Comparison of ENCODE assay signal across 8 cellular contexts in genomic region chr22:19854778-19855503, GRCh38. TPM values are rescaled to one million over a fixed set of nuclear protein-coding genes. Genes with fewer than 3 reads are reported as not detected.
DNase-seq lines count a peak whose midpoint lies in the region; ATAC-seq, FAIRE-seq and TF ChIP-seq lines count a peak whose summit lies in the region.

A gene with protein sequence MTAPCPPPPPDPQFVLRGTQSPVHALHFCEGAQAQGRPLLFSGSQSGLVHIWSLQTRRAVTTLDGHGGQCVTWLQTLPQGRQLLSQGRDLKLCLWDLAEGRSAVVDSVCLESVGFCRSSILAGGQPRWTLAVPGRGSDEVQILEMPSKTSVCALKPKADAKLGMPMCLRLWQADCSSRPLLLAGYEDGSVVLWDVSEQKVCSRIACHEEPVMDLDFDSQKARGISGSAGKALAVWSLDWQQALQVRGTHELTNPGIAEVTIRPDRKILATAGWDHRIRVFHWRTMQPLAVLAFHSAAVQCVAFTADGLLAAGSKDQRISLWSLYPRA (minus strand): TSS chr22:19854874. CDS start chr22:19821355, 33,519 bp downstream.
A gene with protein sequence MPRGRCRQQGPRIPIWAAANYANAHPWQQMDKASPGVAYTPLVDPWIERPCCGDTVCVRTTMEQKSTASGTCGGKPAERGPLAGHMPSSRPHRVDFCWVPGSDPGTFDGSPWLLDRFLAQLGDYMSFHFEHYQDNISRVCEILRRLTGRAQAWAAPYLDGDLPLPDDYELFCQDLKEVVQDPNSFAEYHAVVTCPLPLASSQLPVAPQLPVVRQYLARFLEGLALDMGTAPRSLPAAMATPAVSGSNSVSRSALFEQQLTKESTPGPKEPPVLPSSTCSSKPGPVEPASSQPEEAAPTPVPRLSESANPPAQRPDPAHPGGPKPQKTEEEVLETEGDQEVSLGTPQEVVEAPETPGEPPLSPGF (minus strand): TSS chr22:19854874. CDS start chr22:19852261, 2,613 bp downstream.

- H3K27ac Mint-ChIP-seq in CD4-positive, CD25-positive, alpha-beta regulatory T cell: peak within 1 kb of the TSS; percentile 91 to 97 (median 95)
- peak within 1 kb of the TSS; percentile 96 for H3K27ac Mint-ChIP-seq in dendritic cell treated with granulocyte-macrophage colony-stimulating factor and Interleukin-4, amounts not matched to agents 40 ng/mL and 50 ng/mL, for 4 days

- H4K20me1 ChIP-seq in HepG2 (ENCODE audit: insufficient read depth, low read length): peaks cover 9% of the 10 kb centered on the region

- H3K4me1 Mint-ChIP-seq in CD4-positive, CD25-positive, alpha-beta regulatory T cell: peaks cover 15 to 68% (median 46%) of the 10 kb centered on the region in 4 donors
- H3K4me1 Mint-ChIP-seq in dendritic cell treated with granulocyte-macrophage colony-stimulating factor and Interleukin-4, amounts not matched to agents 40 ng/mL and 50 ng/mL, for 4 days (ENCODE audit: low read depth): peaks cover 42% of the 10 kb centered on the region

- H3K4me2 ChIP-seq in HepG2 (ENCODE audit: low read depth, low read length): peak within 1 kb of the TSS; percentile 98

- peaks cover 45% of the 10 kb centered on the region for H3K4me1 ChIP-seq in CD4-positive, CD25-positive, alpha-beta regulatory T cell (ENCODE audit: control insufficient read depth, insufficient read depth, low read length, poor library complexity, severe bottlenecking)
- peaks cover 45% of the 10 kb centered on the region for H3K4me1 ChIP-seq in HepG2 (ENCODE audit: insufficient read depth, low read length)

- TF ChIP-seq CTCF in HepG2 (CRISPR knock-in tag; IDR thresholded peaks at IDR 0.05): peak; percentile 69

- no peaks in the 10 kb centered on the region for H3K9me3 ChIP-seq in CD4-positive, CD25-positive, alpha-beta regulatory T cell (ENCODE audit: control insufficient read depth in 2 of 2, low read length in 2 of 2)
- H3K9me3 ChIP-seq in HepG2 (ENCODE audit: low read length): no peaks in the 10 kb centered on the region

- peak within 1 kb of the TSS; percentile 95 for H3K9ac ChIP-seq in HepG2 (ENCODE audit: insufficient read depth, low read depth, low read length)

- H3K9me3 Mint-ChIP-seq in CD4-positive, CD25-positive, alpha-beta regulatory T cell: peaks cover 0 to 1% (median 0%) of the 10 kb centered on the region in 7 donors
- no peaks in the 10 kb centered on the region for H3K9me3 Mint-ChIP-seq in dendritic cell treated with granulocyte-macrophage colony-stimulating factor and Interleukin-4, amounts not matched to agents 40 ng/mL and 50 ng/mL, for 4 days

- intact Hi-C loops in dendritic cell treated with granulocyte-macrophage colony-stimulating factor and Interleukin-4, amounts not matched to agents 40 ng/mL and 50 ng/mL, for 4 days (cut with micrococcal nuclease): no loop called here
- intact Hi-C loops in HepG2 (cut with micrococcal nuclease; ENCODE audit: unreplicated experiment): loop anchor here (1.0 kb wide), 1 partner anchor 26 kb away; no protein-coding TSS in a partner anchor

- peak; percentile 96 to 97 for TF ChIP-seq POLR2A in HepG2 (IDR thresholded peaks at IDR 0.05; ENCODE audit: insufficient read depth in 1 of 2, low read depth in 2 of 2, low read length in 2 of 2)

- peak within 1 kb of the TSS; percentile 93 to 99 (median 97) for H3K4me3 Mint-ChIP-seq in CD4-positive, CD25-positive, alpha-beta regulatory T cell
- H3K4me3 Mint-ChIP-seq in dendritic cell treated with granulocyte-macrophage colony-stimulating factor and Interleukin-4, amounts not matched to agents 40 ng/mL and 50 ng/mL, for 4 days: peak within 1 kb of the TSS; percentile 93

- peak; percentile 65; the same call in 1 of the 2 replicates for TF ChIP-seq RAD21 in HepG2 (CRISPR knock-in tag; IDR thresholded peaks at IDR 0.05)

- peak; percentile 63 for FAIRE-seq in HepG2 (lab: Jason Lieb, UNC)

- peak within 1 kb of the TSS; percentile 74 for H3K4me3 ChIP-seq in CD4-positive, CD25-positive, alpha-beta regulatory T cell (ENCODE audit: low read depth, low read length)
- peak within 1 kb of the TSS; percentile 70 to 96 (median 94) for H3K4me3 ChIP-seq in HepG2 (replicated peaks in 1 of 3; ENCODE audit: insufficient read depth in 1 of 3, low read depth in 2 of 3, low read length in 3 of 3)

- H3K27me3 Mint-ChIP-seq in CD4-positive, CD25-positive, alpha-beta regulatory T cell: no peaks in the 10 kb centered on the region
- H3K27me3 Mint-ChIP-seq in dendritic cell treated with granulocyte-macrophage colony-stimulating factor and Interleukin-4, amounts not matched to agents 40 ng/mL and 50 ng/mL, for 4 days: no peaks in the 10 kb centered on the region

- peak; percentile 94 to 97 (median 94) for DNase-seq in CD4-positive, CD25-positive, alpha-beta regulatory T cell
- DNase-seq in NCI-H748 (lab: John Stamatoyannopoulos, UW; ENCODE audit: unreplicated experiment): peak; percentile 96
- DNase-seq in activated CD4-positive, alpha-beta T cell treated with anti-CD3 and anti-CD28 coated beads, Interleukin-2, amount 50 U/mL, for 24 hours (ENCODE audit: low read depth in 1 of 2, low spot score in 1 of 2): peak; percentile 91
- peak; percentile 90 for DNase-seq in HepG2 (ENCODE audit: low spot score)
- peak; percentile 92 to 94 for DNase-seq in stimulated activated CD4-positive, alpha-beta T cell treated with anti-CD3 and anti-CD28 coated beads, Interleukin-2, amount 100 ng/mL, for 48 hours

- H3K27me3 ChIP-seq in CD4-positive, CD25-positive, alpha-beta regulatory T cell (ENCODE audit: control insufficient read depth, insufficient read depth, low read length): no peaks in the 10 kb centered on the region
- no peaks in the 10 kb centered on the region; a peak in 1 of 5 replicates for H3K27me3 ChIP-seq in HepG2 (ENCODE audit: control insufficient read depth in 1 of 2, insufficient read depth in 2 of 2, low read length in 2 of 2)

- 0 out of 4 replicates have a peak, but pooled peaks of 1 of the 2 experiments have one; percentile 7 for TF ChIP-seq EP300 in HepG2 (IDR thresholded peaks at IDR 0.05; ENCODE audit: low read depth in 2 of 2, low read length in 2 of 2)
- peak; percentile 48 for TF ChIP-seq EP300 in HepG2 (CRISPR knock-in tag; IDR thresholded peaks at IDR 0.05; ENCODE audit: borderline replicate concordance)

- TSS peak; percentile 73 for BruUV-seq in HepG2 (replicated peaks; lab: Mats Ljungman, UMichigan)

- peaks cover 4% of the 10 kb centered on the region for H3K36me3 Mint-ChIP-seq in CD4-positive, CD25-positive, alpha-beta regulatory T cell
- peaks cover 51% of the 10 kb centered on the region for H3K36me3 Mint-ChIP-seq in dendritic cell treated with granulocyte-macrophage colony-stimulating factor and Interleukin-4, amounts not matched to agents 40 ng/mL and 50 ng/mL, for 4 days (ENCODE audit: low read depth)

- peaks cover 44% of the 10 kb centered on the region for H3K79me2 ChIP-seq in HepG2 (ENCODE audit: insufficient read depth, low read length)

- CTCF ChIA-PET in HepG2 (lab: Yijun Ruan, JAX; ENCODE audit: low intra/inter-chr PET ratio, low total read pairs): no interaction called here

- WGBS in HepG2 (ENCODE audit: low lambda C conversion rate): 0% methylated on average over 4 of the region's 81 CpGs

- H3K27ac ChIP-seq in CD4-positive, CD25-positive, alpha-beta regulatory T cell (ENCODE audit: insufficient read depth, low read length, poor library complexity, severe bottlenecking): peak within 1 kb of the TSS; percentile 86
- peak within 1 kb of the TSS; percentile 99 for H3K27ac ChIP-seq in HepG2 (ENCODE audit: extremely low read length, insufficient read depth, low read length)

- H2AFZ ChIP-seq in HepG2 (ENCODE audit: low read length): no peak within 1 kb of the TSS

- POLR2A ChIA-PET in HepG2 (lab: Yijun Ruan, JAX): interaction anchor here (0.7 to 3.2 kb wide), 21 partner anchors 8 to 125 kb away, joined by 3 to 18 read pairs (median 5); partner anchors contain the start of genes COMT and TXNRD2

- peaks cover 14% of the 10 kb centered on the region for H3K36me3 ChIP-seq in CD4-positive, CD25-positive, alpha-beta regulatory T cell (ENCODE audit: control insufficient read depth, insufficient read depth, low read length)
- H3K36me3 ChIP-seq in HepG2 (replicated peaks in 1 of 2; ENCODE audit: control insufficient read depth in 1 of 2, insufficient read depth in 2 of 2, low read length in 2 of 2): peaks cover 6 to 26% of the 10 kb centered on the region in 2 experiments

- in situ Hi-C loops in HepG2 (cut with HindIII; ENCODE audit: extremely low pct_ligation_motif_present, low pct_unique_long_range_greater_than_20kb): loop anchor here (5.0 kb wide), 1 partner anchor 47 kb away; no protein-coding TSS in a partner anchor

- ATAC-seq in CD4-positive, CD25-positive, alpha-beta regulatory T cell (ENCODE audit: low read depth in 2 of 2): peak; percentile 91 to 92
- peak; percentile 81 for ATAC-seq in GM19395 (IDR thresholded peaks at IDR 0.05; ENCODE audit: unreplicated experiment)
- peak; percentile 57 for ATAC-seq in HG03558 (IDR thresholded peaks at IDR 0.05; ENCODE audit: extremely low read depth, unreplicated experiment)
- peak; percentile 88 for ATAC-seq in HepG2

RNA-seq across cellular contexts. Expression of the first gene that starts in this region (rescaled TPM):
- 8.2 TPM for total RNA-seq in CD4-positive, CD25-positive, alpha-beta regulatory T cell
- polyA plus RNA-seq in CD4-positive, CD25-positive, alpha-beta regulatory T cell: 10 to 100 TPM; 13.3 to 29.8 (median 19.7) TPM
- total RNA-seq in HepG2 (2016; rRNA removed; fragmentation: Illumina TruSeq; extraction: Trizol): 7.4 and 7.7 TPM in 2 replicates
- 2.1 and 3.2 TPM in 2 replicates for total RNA-seq in HepG2 (2016; cell fraction: cytosol; rRNA removed; fragmentation: Illumina TruSeq; extraction: Trizol; ENCODE audit: low read depth)
- total RNA-seq in HepG2 (2016; cell fraction: insoluble cytoplasmic fraction; rRNA removed; fragmentation: Illumina TruSeq; extraction: Trizol): 7.8 and 8.7 TPM in 2 replicates
- 4.1 and 4.4 TPM in 2 replicates for total RNA-seq in HepG2 (2016; cell fraction: membrane; rRNA removed; fragmentation: Illumina TruSeq; extraction: Trizol)
- 4.8 and 5.3 TPM in 2 replicates for total RNA-seq in HepG2 (2016; cell fraction: nucleus; rRNA removed; fragmentation: Illumina TruSeq; extraction: Trizol)
- 2.1 and 2.5 TPM in 2 replicates for polyA plus RNA-seq in HepG2 (2011; rRNA removed)
- polyA plus RNA-seq in HepG2 (2011; cell fraction: cytosol; rRNA removed): 1.7 and 3.9 TPM in 2 replicates
- 4.7 and 6.8 TPM in 2 replicates for polyA plus RNA-seq in HepG2 (2011; cell fraction: nucleus; rRNA removed)
- polyA plus RNA-seq in HepG2 (2012): 2.4 and 4.1 TPM in 2 replicates
- polyA plus RNA-seq in HepG2 (2016; cell fraction: cytosol; fragmentation: Illumina TruSeq; extraction: Trizol; ENCODE audit: low read depth): 1.7 and 2.3 TPM in 2 replicates
- polyA plus RNA-seq in HepG2 (2016; cell fraction: insoluble cytoplasmic fraction; fragmentation: Illumina TruSeq; extraction: Trizol; ENCODE audit: low read depth): 5.9 and 6.5 TPM in 2 replicates
- 2.8 and 3.1 TPM in 2 replicates for polyA plus RNA-seq in HepG2 (2016; cell fraction: membrane; fragmentation: Illumina TruSeq; extraction: Trizol; ENCODE audit: low read depth)
- polyA plus RNA-seq in HepG2 (2016; cell fraction: nucleus; fragmentation: Illumina TruSeq; extraction: Trizol; ENCODE audit: insufficient read depth, low read depth): 4.2 and 7.0 TPM in 2 replicates
- polyA minus RNA-seq in HepG2 (2011; rRNA and poly(A)+ RNA removed; ENCODE audit: low replicate concordance): 2.4 and 4.9 TPM in 2 replicates
- 1.7 and 2.4 TPM in 2 replicates for polyA minus RNA-seq in HepG2 (2011; cell fraction: cytosol; rRNA and poly(A)+ RNA removed)
- polyA minus RNA-seq in HepG2 (2011; cell fraction: nucleus; rRNA and poly(A)+ RNA removed): 0.75 and 1.8 TPM in 2 replicates

RNA-seq across cellular contexts. Expression of the second gene that starts in this region (rescaled TPM):
- total RNA-seq in CD4-positive, CD25-positive, alpha-beta regulatory T cell: 18.8 TPM
- 10 to 100 TPM in 2 of 4 donors, 1 to 10 TPM in 2; 7.5 to 12.6 (median 10.9) TPM for polyA plus RNA-seq in CD4-positive, CD25-positive, alpha-beta regulatory T cell
- 14.1 and 17.6 TPM in 2 replicates for total RNA-seq in HepG2 (2016; rRNA removed; fragmentation: Illumina TruSeq; extraction: Trizol)
- 2.4 and 2.6 TPM in 2 replicates for total RNA-seq in HepG2 (2016; cell fraction: cytosol; rRNA removed; fragmentation: Illumina TruSeq; extraction: Trizol; ENCODE audit: low read depth)
- 10.3 and 13.8 TPM in 2 replicates for total RNA-seq in HepG2 (2016; cell fraction: insoluble cytoplasmic fraction; rRNA removed; fragmentation: Illumina TruSeq; extraction: Trizol)
- 6.4 and 6.7 TPM in 2 replicates for total RNA-seq in HepG2 (2016; cell fraction: membrane; rRNA removed; fragmentation: Illumina TruSeq; extraction: Trizol)
- total RNA-seq in HepG2 (2016; cell fraction: nucleus; rRNA removed; fragmentation: Illumina TruSeq; extraction: Trizol): 15.1 and 15.3 TPM in 2 replicates
- polyA plus RNA-seq in HepG2 (2011; rRNA removed): 15.8 and 18.2 TPM in 2 replicates
- polyA plus RNA-seq in HepG2 (2011; cell fraction: cytosol; rRNA removed): 8.3 and 9.5 TPM in 2 replicates
- polyA plus RNA-seq in HepG2 (2011; cell fraction: nucleus; rRNA removed): 47.3 and 53.1 TPM in 2 replicates
- 11.3 and 11.9 TPM in 2 replicates for polyA plus RNA-seq in HepG2 (2012)
- polyA plus RNA-seq in HepG2 (2016; cell fraction: cytosol; fragmentation: Illumina TruSeq; extraction: Trizol; ENCODE audit: low read depth): 1.3 and 1.5 TPM in 2 replicates
- polyA plus RNA-seq in HepG2 (2016; cell fraction: insoluble cytoplasmic fraction; fragmentation: Illumina TruSeq; extraction: Trizol; ENCODE audit: low read depth): 8.2 and 12.3 TPM in 2 replicates
- polyA plus RNA-seq in HepG2 (2016; cell fraction: membrane; fragmentation: Illumina TruSeq; extraction: Trizol; ENCODE audit: low read depth): 2.5 and 3.1 TPM in 2 replicates
- polyA plus RNA-seq in HepG2 (2016; cell fraction: nucleus; fragmentation: Illumina TruSeq; extraction: Trizol; ENCODE audit: insufficient read depth, low read depth): 23.5 and 25.4 TPM in 2 replicates
- polyA minus RNA-seq in HepG2 (2011; rRNA and poly(A)+ RNA removed; ENCODE audit: low replicate concordance): 46.0 and 112 TPM in 2 replicates
- 8.4 and 10.0 TPM in 2 replicates for polyA minus RNA-seq in HepG2 (2011; cell fraction: cytosol; rRNA and poly(A)+ RNA removed)
- polyA minus RNA-seq in HepG2 (2011; cell fraction: nucleus; rRNA and poly(A)+ RNA removed): 21.9 and 23.7 TPM in 2 replicates

Comparison
In these comparisons a context has a peak if more than half of its experiments do, and no peak if none do; other contexts are left out.
1. Peak in every context shown above with its lines: DNase-seq, ATAC-seq, H3K4me3 ChIP-seq and H3K27ac ChIP-seq.